18 cellular contexts compared by ENCODE assay signal in genomic region chr5:90786756-90787155, GRCh38.
DNase-seq lines count a peak whose midpoint lies in the region; TF ChIP-seq lines count a peak whose summit lies in the region.
"Had no signal": no experiment of that assay in that cellular context is flagged by ENCODE, and none has a peak within 500 bp of the region (broad histone marks: within the 10 kb centered on the region; RNA-seq: fewer than 3 reads in every experiment).

No MANE protein-coding gene starts in this region.

- H3K9ac ChIP-seq in H9 (ENCODE audit: extremely low read depth, insufficient read length, low read length): no peak overlapping the region

- H3K79me2 ChIP-seq in H9 (ENCODE audit: insufficient read depth, low read length): no peaks in the 10 kb centered on the region

- no peak overlapping the region for H2BK120ac ChIP-seq in H9 (ENCODE audit: low read depth, low read length, poor library complexity, severe bottlenecking)

- no peak overlapping the region for H2BK5ac ChIP-seq in H9 (ENCODE audit: insufficient read length, low read length)

- no peak overlapping the region for H3K23ac ChIP-seq in H9 (ENCODE audit: insufficient read length, low read depth, low read length)

- H3K27me3 ChIP-seq in H9 (ENCODE audit: insufficient read depth, low read length): no peaks in the 10 kb centered on the region

- no peak overlapping the region for H2BK12ac ChIP-seq in H9 (ENCODE audit: insufficient read length, low read depth, low read length)

- no peak overlapping the region for H4K91ac ChIP-seq in H9 (ENCODE audit: insufficient read length, low read depth, low read length)

- H3K27ac Mint-ChIP-seq in H9: peak overlapping the region in 2 of 3 experiments; percentile 10 to 85; a peak in 4 of 7 replicates
- peak overlapping the region; percentile 54 for H3K27ac Mint-ChIP-seq in nephron progenitor cell
- H3K27ac Mint-ChIP-seq: CD4-positive, alpha-beta memory T cell had no signal

- no peak for DNase-seq in H9
- DNase-seq in UCSD-AML1 (lab: John Stamatoyannopoulos, UW; ENCODE audit: unreplicated experiment): peak; percentile 5
- DNase-seq in nephron progenitor cell: no peak
- no peak for DNase-seq in NCI-H187 treated with DMSO at 0.1 percent for 48 hours (lab: John Stamatoyannopoulos, UW)
- no peak for DNase-seq in COLO668 (lab: John Stamatoyannopoulos, UW; ENCODE audit: unreplicated experiment)
- DNase-seq in DMS53 treated with DMSO at 0.1 percent for 48 hours (lab: John Stamatoyannopoulos, UW; ENCODE audit: unreplicated experiment): no peak
- DNase-seq in NCI-H2171 treated with DMSO at 0.1 percent for 48 hours (lab: John Stamatoyannopoulos, UW): no peak
- DNase-seq: ACHN; BE2C; Calu3; CD4-positive, alpha-beta memory T cell; DND-41; EL; IMR-90; KBM-7 had no signal

- no peaks in the 10 kb centered on the region for H3K23me2 ChIP-seq in H9 (ENCODE audit: insufficient read length, low read depth, low read length, poor library complexity, severe bottlenecking)

- no peak overlapping the region for H3K4me2 ChIP-seq in H9 (ENCODE audit: insufficient read depth, insufficient read length, low read length)

- no peaks in the 10 kb centered on the region for H3K9me3 ChIP-seq in H9 (ENCODE audit: control insufficient read depth, low read depth, low read length)
- H3K9me3 ChIP-seq: BE2C, HAP-1 had no signal

- H3K4ac ChIP-seq in H9 (ENCODE audit: low read depth, low read length): no peak overlapping the region

- H3K4me1 Mint-ChIP-seq in H9: no peaks in the 10 kb centered on the region
- H3K4me1 Mint-ChIP-seq in nephron progenitor cell: no peaks in the 10 kb centered on the region
- H3K4me1 Mint-ChIP-seq: CD4-positive, alpha-beta memory T cell had no signal

- no peaks in the 10 kb centered on the region for H3K9me3 Mint-ChIP-seq in H9
- H3K9me3 Mint-ChIP-seq in nephron progenitor cell: peaks cover 4% of the 10 kb centered on the region
- H3K9me3 Mint-ChIP-seq: CD14-positive monocyte; CD4-positive, alpha-beta memory T cell had no signal

- H3K56ac ChIP-seq in H9 (ENCODE audit: insufficient read length, low read depth, low read length): no peak overlapping the region

- no peak overlapping the region for H2BK20ac ChIP-seq in H9 (ENCODE audit: low read depth, low read length, poor library complexity, severe bottlenecking)

- H3K27me3 Mint-ChIP-seq in H9 (ENCODE audit: low read depth) (no peaks in the 10 kb centered on the region), nephron progenitor cell (ENCODE audit: low read depth, poor library complexity) (peaks cover 3% of the 10 kb centered on the region)

- H2AFZ ChIP-seq in H9 (ENCODE audit: low read length): no peak overlapping the region

- H2BK15ac ChIP-seq in H9 (ENCODE audit: low read depth, low read length): no peak overlapping the region

- no peak overlapping the region for H3K18ac ChIP-seq in H9 (ENCODE audit: insufficient read length, low read depth, low read length)

- no peak overlapping the region for H3T11ph ChIP-seq in H9 (ENCODE audit: low read length)

- H2AK5ac ChIP-seq in H9 (ENCODE audit: insufficient read length, low read length): no peak overlapping the region

- no peaks in the 10 kb centered on the region for H3K79me1 ChIP-seq in H9 (ENCODE audit: insufficient read depth, low read depth, low read length, poor library complexity, severe bottlenecking)

- H3K4me3 Mint-ChIP-seq in H9 (no peak overlapping the region), nephron progenitor cell (no peak overlapping the region)
- H3K4me3 Mint-ChIP-seq: CD14-positive monocyte had no signal

- TF ChIP-seq CTCF in H9 (conservative IDR thresholded peaks at IDR 0.05): no peak
- TF ChIP-seq CTCF in nephron progenitor cell (IDR thresholded peaks at IDR 0.05): no peak

- WGBS in H9 (ENCODE audit: extremely low coverage, insufficient read length, low lambda C conversion rate): no CpG with 5 or more reads among the region's 4 CpGs

- H4K20me1 ChIP-seq in H9 (ENCODE audit: control insufficient read depth, insufficient read depth, insufficient read length): no peaks in the 10 kb centered on the region

- H3K36me3 Mint-ChIP-seq in H9 (ENCODE audit: insufficient read depth in 1 of 3, low read depth in 3 of 3) (peaks cover 53 to 69% (median 62%) of the 10 kb centered on the region in 3 experiments), nephron progenitor cell (ENCODE audit: low read depth) (peaks cover 75% of the 10 kb centered on the region)
- H3K36me3 Mint-ChIP-seq: CD14-positive monocyte; CD4-positive, alpha-beta memory T cell had no signal

- H3K4me1 ChIP-seq in H9 (ENCODE audit: insufficient read depth, low read length): no peaks in the 10 kb centered on the region
- H3K4me1 ChIP-seq: BE2C had no signal

- no peak overlapping the region for H3K14ac ChIP-seq in H9 (ENCODE audit: insufficient read depth, low read length)

- H3K27ac ChIP-seq in H9 (ENCODE audit: insufficient read length, low read depth, low read length): no peak overlapping the region
- H3K27ac ChIP-seq: HL-60 had no signal

- H4K5ac ChIP-seq in H9 (ENCODE audit: insufficient read length, low read depth, low read length): no peak overlapping the region

- H4K8ac ChIP-seq in H9 (replicated peaks; ENCODE audit: insufficient read length, low read depth, low read length): no peak overlapping the region
